In the genomic region with DNA sequence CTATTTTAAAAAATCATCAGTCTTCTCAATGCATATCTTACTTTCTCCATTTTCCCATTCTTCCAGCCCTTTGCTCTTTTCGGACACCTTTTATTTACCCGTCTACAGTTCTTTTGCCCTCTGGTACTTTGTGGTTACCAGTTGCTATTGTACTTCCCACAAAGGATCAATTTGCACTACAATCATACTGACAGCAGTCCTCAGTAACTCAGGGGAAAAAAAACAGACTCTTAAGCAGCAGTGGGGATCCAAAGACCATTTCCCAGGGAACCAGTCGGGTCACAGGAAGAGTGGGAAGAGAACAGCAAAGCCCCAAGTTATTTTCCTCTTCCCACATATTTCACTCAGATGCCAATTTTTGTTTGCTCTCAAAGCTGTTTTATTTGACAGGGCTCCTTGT, we compare ENCODE assay signal across 23 cellular contexts. TPM values are rescaled to one million over a fixed set of nuclear protein-coding genes. Genes with fewer than 3 reads are reported as not detected.
DNase-seq lines count a peak whose midpoint lies in the region; ATAC-seq, FAIRE-seq and TF ChIP-seq lines count a peak whose summit lies in the region.
"Had no signal": no experiment of that assay in that cellular context is flagged by ENCODE, and none has a peak within 500 bp of the region (broad histone marks: within the 10 kb centered on the region; RNA-seq: fewer than 3 reads in every experiment).

No MANE protein-coding gene starts in this region.

- peak; percentile 18 for FAIRE-seq in GM19239 (lab: Jason Lieb, UNC)
- FAIRE-seq in endothelial cell of umbilical vein (lab: Jason Lieb, UNC), result peak; percentile 57
- no peak for FAIRE-seq in pancreas (lab: Jason Lieb, UNC)
- FAIRE-seq: urothelium cell line had no signal

- DNase-seq in GM19239 (ENCODE audit: insufficient read length, low spot score) (no peak), NCI-H82 treated with DMSO at 0.1 percent for 48 hours (lab: John Stamatoyannopoulos, UW; ENCODE audit: unreplicated experiment) (peak; percentile 45), endothelial cell of umbilical vein (ENCODE audit: low read depth, low spot score) (no peak), progenitor cell of endocrine pancreas (ENCODE audit: low spot score, unreplicated experiment) (no peak), pancreas (no peak)
- no peak for DNase-seq in CD4-positive, alpha-beta T cell
- DNase-seq in stimulated activated effector memory CD8-positive, alpha-beta T cell treated with anti-CD3 and anti-CD28 coated beads, Interleukin-12 subunit alpha, Interleukin-12 subunit beta, amount 100 ng/mL, for 72 hours (ENCODE audit: low spot score in 2 of 2), result no peak
- DNase-seq: activated CD4-positive, alpha-beta memory T cell treated with anti-CD3 and anti-CD28 coated beads, Interleukin-2, amount 10 ng/mL, durations not matched to agents 7 days and 5 days; activated naive CD4-positive, alpha-beta T cell treated with Interleukin-2 at 50 U/mL for 16 hours; activated T-cell treated with anti-CD3 and anti-CD28 coated beads, Interleukin-2, amount 50 U/mL, for 24 hours; amniotic stem cell; Calu3; NCI-H1092; NCI-H1930; NCI-H446; SK-N-SH; stimulated activated CD8-positive, alpha-beta memory T cell treated with anti-CD3 and anti-CD28 coated beads, Interleukin-4, amount 100 ng/mL, for 48 hours had no signal

- H3K27me3 Mint-ChIP-seq in progenitor cell of endocrine pancreas, result no peaks in the 10 kb centered on the region
- H3K27me3 Mint-ChIP-seq in CD4-positive, alpha-beta T cell, result no peaks in the 10 kb centered on the region
- H3K27me3 Mint-ChIP-seq: activated CD4-positive, alpha-beta memory T cell treated with anti-CD3 and anti-CD28 coated beads, Interleukin-2, amount 10 ng/mL, durations not matched to agents 7 days and 5 days had no signal

- H3K9me3 Mint-ChIP-seq in progenitor cell of endocrine pancreas (ENCODE audit: low read depth), result no peaks in the 10 kb centered on the region
- H3K9me3 Mint-ChIP-seq in CD4-positive, alpha-beta T cell, result no peaks in the 10 kb centered on the region
- H3K9me3 Mint-ChIP-seq in stimulated activated effector memory CD8-positive, alpha-beta T cell treated with anti-CD3 and anti-CD28 coated beads, Interleukin-12 subunit alpha, Interleukin-12 subunit beta, amount 100 ng/mL, for 72 hours, result peaks cover 6% of the 10 kb centered on the region
- H3K9me3 Mint-ChIP-seq: activated CD4-positive, alpha-beta memory T cell treated with anti-CD3 and anti-CD28 coated beads, Interleukin-2, amount 10 ng/mL, durations not matched to agents 7 days and 5 days; activated T-cell treated with anti-CD3 and anti-CD28 coated beads, Interleukin-2, amount 50 U/mL, for 24 hours had no signal

- ATAC-seq in CD4-positive, alpha-beta T cell (ENCODE audit: poor library complexity), result no peak
- ATAC-seq in pancreas (no peak), HG03159 (IDR thresholded peaks at IDR 0.05; ENCODE audit: unreplicated experiment) (no peak)
- ATAC-seq in stimulated activated effector memory CD8-positive, alpha-beta T cell treated with anti-CD3 and anti-CD28 coated beads, Interleukin-12 subunit alpha, Interleukin-12 subunit beta, amount 100 ng/mL, for 72 hours, result no peak
- ATAC-seq: esophagus mucosa had no signal

- H4K20me1 ChIP-seq in endothelial cell of umbilical vein (replicated peaks; ENCODE audit: control insufficient read depth, extremely low read depth, insufficient read depth, low read length), result no peaks in the 10 kb centered on the region
- H4K20me1 ChIP-seq: BLaER1 had no signal

- H3K36me3 ChIP-seq in endothelial cell of umbilical vein (ENCODE audit: control insufficient read depth in 2 of 2, extremely low read depth in 1 of 2, insufficient read depth in 2 of 2, low read length in 2 of 2), result no peaks in the 10 kb centered on the region
- no peaks in the 10 kb centered on the region for H3K36me3 ChIP-seq in pancreas
- H3K36me3 ChIP-seq: BLaER1, neutrophil had no signal

- 26 to 43% methylated on average over 3 of the region's 3 CpGs for WGBS in pancreas, 2 donors

- H3K4me1 Mint-ChIP-seq in progenitor cell of endocrine pancreas (ENCODE audit: low read depth), result peaks cover 18% of the 10 kb centered on the region
- no peaks in the 10 kb centered on the region for H3K4me1 Mint-ChIP-seq in CD4-positive, alpha-beta T cell (ENCODE audit: low read depth)
- H3K4me1 Mint-ChIP-seq in stimulated activated effector memory CD8-positive, alpha-beta T cell treated with anti-CD3 and anti-CD28 coated beads, Interleukin-12 subunit alpha, Interleukin-12 subunit beta, amount 100 ng/mL, for 72 hours, result no peaks in the 10 kb centered on the region
- H3K4me1 Mint-ChIP-seq: activated CD4-positive, alpha-beta memory T cell treated with anti-CD3 and anti-CD28 coated beads, Interleukin-2, amount 10 ng/mL, durations not matched to agents 7 days and 5 days had no signal

- no peak overlapping the region for H3K9ac ChIP-seq in endothelial cell of umbilical vein (replicated peaks; ENCODE audit: extremely low read depth, insufficient read depth, low read length)
- H3K9ac ChIP-seq: BLaER1, SK-N-SH had no signal

- dilution Hi-C loops in endothelial cell of umbilical vein (cut with MboI; ENCODE audit: extremely low pct_ligation_motif_present, low sequenced_read_pairs), result no loop called here

- H3K79me2 ChIP-seq in endothelial cell of umbilical vein (ENCODE audit: control insufficient read depth, insufficient read depth, low read length), result no peaks in the 10 kb centered on the region

- no peaks in the 10 kb centered on the region for H3K36me3 Mint-ChIP-seq in progenitor cell of endocrine pancreas (ENCODE audit: insufficient read depth)
- no peaks in the 10 kb centered on the region for H3K36me3 Mint-ChIP-seq in CD4-positive, alpha-beta T cell (ENCODE audit: low read depth)
- H3K36me3 Mint-ChIP-seq in stimulated activated effector memory CD8-positive, alpha-beta T cell treated with anti-CD3 and anti-CD28 coated beads, Interleukin-12 subunit alpha, Interleukin-12 subunit beta, amount 100 ng/mL, for 72 hours, result no peaks in the 10 kb centered on the region

- no peak overlapping the region for H3K4me2 ChIP-seq in endothelial cell of umbilical vein (ENCODE audit: insufficient read depth, low read length)
- H3K4me2 ChIP-seq: BLaER1, SK-N-SH had no signal

- H3K27me3 ChIP-seq in endothelial cell of umbilical vein (ENCODE audit: control insufficient read depth in 2 of 2, insufficient read depth in 2 of 2, low read length in 2 of 2) (no peaks in the 10 kb centered on the region), pancreas (no peaks in the 10 kb centered on the region)
- no peaks in the 10 kb centered on the region for H3K27me3 ChIP-seq in CD4-positive, alpha-beta T cell (ENCODE audit: control insufficient read depth, insufficient read depth, low read length)
- H3K27me3 ChIP-seq: neutrophil had no signal

- H3K4me3 Mint-ChIP-seq in progenitor cell of endocrine pancreas (ENCODE audit: low read depth), result no peak overlapping the region
- no peak overlapping the region for H3K4me3 Mint-ChIP-seq in CD4-positive, alpha-beta T cell
- no peak overlapping the region for H3K4me3 Mint-ChIP-seq in stimulated activated effector memory CD8-positive, alpha-beta T cell treated with anti-CD3 and anti-CD28 coated beads, Interleukin-12 subunit alpha, Interleukin-12 subunit beta, amount 100 ng/mL, for 72 hours
- H3K4me3 Mint-ChIP-seq: activated CD4-positive, alpha-beta memory T cell treated with anti-CD3 and anti-CD28 coated beads, Interleukin-2, amount 10 ng/mL, durations not matched to agents 7 days and 5 days; activated T-cell treated with anti-CD3 and anti-CD28 coated beads, Interleukin-2, amount 50 U/mL, for 24 hours had no signal

- TF ChIP-seq CTCF in endothelial cell of umbilical vein (IDR thresholded peaks at IDR 0.05; ENCODE audit: extremely low read depth in 1 of 2, insufficient read depth in 1 of 2, low read depth in 1 of 2, low read length in 2 of 2) (no peak), progenitor cell of endocrine pancreas (IDR thresholded peaks at IDR 0.05; ENCODE audit: unreplicated experiment) (no peak), pancreas (IDR thresholded peaks at IDR 0.05) (no peak)
- TF ChIP-seq CTCF in CD4-positive, alpha-beta T cell (IDR thresholded peaks at IDR 0.05), result no peak

- no peak overlapping the region for H3K4me3 ChIP-seq in endothelial cell of umbilical vein (replicated peaks in 1 of 3; ENCODE audit: insufficient read depth in 1 of 3, low read depth in 1 of 3, low read length in 3 of 3)
- no peak overlapping the region for H3K4me3 ChIP-seq in pancreas
- H3K4me3 ChIP-seq: BLaER1 had no signal

- H3K27ac ChIP-seq in endothelial cell of umbilical vein (ENCODE audit: insufficient read depth, low read depth, low read length), result peak overlapping the region; percentile 55
- no peak overlapping the region for H3K27ac ChIP-seq in CD4-positive, alpha-beta T cell (ENCODE audit: low read depth, low read length)
- H3K27ac ChIP-seq in pancreas, result no peak overlapping the region
- H3K27ac ChIP-seq: BLaER1, neutrophil had no signal

- H3K9me3 ChIP-seq in endothelial cell of umbilical vein (replicated peaks; ENCODE audit: control insufficient read depth, insufficient read depth, low read length), result no peaks in the 10 kb centered on the region
- no peaks in the 10 kb centered on the region for H3K9me3 ChIP-seq in CD4-positive, alpha-beta T cell (ENCODE audit: control insufficient read depth, low read length)
- H3K9me3 ChIP-seq in pancreas, result no peaks in the 10 kb centered on the region
- H3K9me3 ChIP-seq: BLaER1, neutrophil, SK-N-SH had no signal

- H3K4me1 ChIP-seq in endothelial cell of umbilical vein (ENCODE audit: control insufficient read depth, extremely low read depth, insufficient read depth, low read length), result peaks cover 11% of the 10 kb centered on the region
- H3K4me1 ChIP-seq in pancreas, result peaks cover 0 to 4% (median 0%) of the 10 kb centered on the region in 3 donors

- CTCF ChIA-PET in endothelial cell of umbilical vein (lab: Charles Lee), result no interaction called here
- CTCF ChIA-PET in CD4-positive, alpha-beta T cell (lab: Charles Lee), result no interaction called here

- intact Hi-C loops in endothelial cell of umbilical vein (cut with micrococcal nuclease) (no loop called here), pancreas (cut with DNase I) (no loop called here)
- intact Hi-C loops in CD4-positive, alpha-beta T cell (cut with DNase I, micrococcal nuclease), result no loop called here

- no peaks in the 10 kb centered on the region for H3K9me1 ChIP-seq in endothelial cell of umbilical vein (replicated peaks; ENCODE audit: control insufficient read depth, extremely low read depth, insufficient read depth, low read length)

- TSS peak; percentile 53 for BruUV-seq in endothelial cell of umbilical vein (replicated peaks; lab: Mats Ljungman, UMichigan)

- POLR2A ChIA-PET in endothelial cell of umbilical vein (lab: Charles Lee), result no interaction called here
- POLR2A ChIA-PET in CD4-positive, alpha-beta T cell (lab: Charles Lee), result no interaction called here

- TF ChIP-seq POLR2A in endothelial cell of umbilical vein (IDR thresholded peaks at IDR 0.05; ENCODE audit: low read depth, low read length), result no peak

- H3K27ac Mint-ChIP-seq in progenitor cell of endocrine pancreas, result peak overlapping the region; percentile 22
- no peak overlapping the region for H3K27ac Mint-ChIP-seq in CD4-positive, alpha-beta T cell
- H3K27ac Mint-ChIP-seq in stimulated activated effector memory CD8-positive, alpha-beta T cell treated with anti-CD3 and anti-CD28 coated beads, Interleukin-12 subunit alpha, Interleukin-12 subunit beta, amount 100 ng/mL, for 72 hours, result no peak overlapping the region
- H3K27ac Mint-ChIP-seq: activated CD4-positive, alpha-beta memory T cell treated with anti-CD3 and anti-CD28 coated beads, Interleukin-2, amount 10 ng/mL, durations not matched to agents 7 days and 5 days; activated T-cell treated with anti-CD3 and anti-CD28 coated beads, Interleukin-2, amount 50 U/mL, for 24 hours had no signal

- no peak overlapping the region for H2AFZ ChIP-seq in endothelial cell of umbilical vein (ENCODE audit: low read depth, low read length)

RNA-seq across cellular contexts. Expression of gene DMD, which starts 23.1 kb away (rescaled TPM):
- 7.3 and 12.6 TPM in 2 replicates for total RNA-seq in endothelial cell of umbilical vein
- polyA plus RNA-seq in endothelial cell of umbilical vein, result 6.4 and 9.0 TPM in 2 replicates
- polyA plus RNA-seq in endothelial cell of umbilical vein (2011; cell fraction: cytosol; rRNA removed), result 8.1 and 9.9 TPM in 2 replicates
- polyA plus RNA-seq in endothelial cell of umbilical vein (2011; cell fraction: nucleus; rRNA removed), result 20.9 and 23.9 TPM in 2 replicates
- 10.9 and 11.1 TPM in 2 replicates for polyA plus RNA-seq in endothelial cell of umbilical vein (2012)
- polyA minus RNA-seq in endothelial cell of umbilical vein, result 23.3 and 28.9 TPM in 2 replicates
- 8.5 TPM for polyA minus RNA-seq in endothelial cell of umbilical vein (2011; cell fraction: cytosol; rRNA and poly(A)+ RNA removed)
- 45.6 and 61.3 TPM in 2 replicates for polyA minus RNA-seq in endothelial cell of umbilical vein (2011; cell fraction: nucleus; rRNA and poly(A)+ RNA removed)
- total RNA-seq in progenitor cell of endocrine pancreas, result 23.2 and 23.9 TPM in 2 replicates
- under 1 TPM; 0.20 to 0.47 TPM for total RNA-seq in CD4-positive, alpha-beta T cell
- 10 to 100 TPM; 28.4 to 46.5 (median 34.8) TPM for total RNA-seq in pancreas
- 1 to 10 TPM; 9.1 to 9.4 TPM for polyA plus RNA-seq in pancreas
- total RNA-seq: HT-29 had no signal
